1 cellular context compared by ENCODE assay signal in the genomic region with DNA sequence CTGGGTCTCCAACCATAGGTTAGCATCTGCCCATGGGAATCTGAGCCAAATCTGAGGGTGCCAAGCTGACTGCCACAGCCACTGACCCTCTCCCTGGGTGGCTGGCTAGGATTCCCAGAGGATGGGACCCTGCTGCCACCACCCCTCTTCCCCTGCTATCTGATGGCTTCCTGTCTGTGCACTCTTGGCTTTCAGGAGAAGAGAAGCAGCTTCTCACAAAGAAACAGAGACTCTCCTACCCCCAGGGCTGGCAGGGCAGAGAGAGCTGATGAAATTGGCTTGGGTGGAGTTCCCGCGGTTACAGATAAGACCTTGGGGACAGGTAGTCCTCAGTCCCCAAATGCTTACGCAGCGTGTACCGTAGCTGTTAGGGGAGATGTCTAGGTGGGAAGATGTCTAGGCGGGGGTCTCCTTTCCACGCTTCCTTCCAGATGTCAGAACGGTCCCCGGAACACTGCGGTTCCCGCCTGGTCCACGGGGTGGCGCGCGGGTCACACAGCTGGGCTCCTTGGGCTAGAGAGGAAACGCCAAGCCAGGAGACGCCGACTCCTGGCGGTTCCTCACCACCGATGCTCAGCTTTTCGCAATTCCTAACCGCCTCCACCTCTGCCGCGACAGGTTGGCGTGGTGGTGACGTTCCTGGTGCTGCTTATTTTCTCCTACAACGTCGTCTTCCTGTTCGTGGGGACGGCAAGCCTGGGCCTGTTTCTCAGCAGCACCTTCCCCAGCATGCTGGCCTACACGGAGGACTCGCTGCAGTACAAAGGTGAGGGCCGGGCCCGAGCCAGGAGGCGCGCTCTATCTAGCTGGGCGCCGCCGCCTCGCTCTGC.
TF ChIP-seq lines count a peak whose summit lies in the region.

No MANE protein-coding gene starts in this region.

TF ChIP-seq in HepG2, 621 proteins besides CTCF, POLR2A, EP300 and RAD21 (continued from another document and continues in another):
- TF ChIP-seq, protein P1, sequence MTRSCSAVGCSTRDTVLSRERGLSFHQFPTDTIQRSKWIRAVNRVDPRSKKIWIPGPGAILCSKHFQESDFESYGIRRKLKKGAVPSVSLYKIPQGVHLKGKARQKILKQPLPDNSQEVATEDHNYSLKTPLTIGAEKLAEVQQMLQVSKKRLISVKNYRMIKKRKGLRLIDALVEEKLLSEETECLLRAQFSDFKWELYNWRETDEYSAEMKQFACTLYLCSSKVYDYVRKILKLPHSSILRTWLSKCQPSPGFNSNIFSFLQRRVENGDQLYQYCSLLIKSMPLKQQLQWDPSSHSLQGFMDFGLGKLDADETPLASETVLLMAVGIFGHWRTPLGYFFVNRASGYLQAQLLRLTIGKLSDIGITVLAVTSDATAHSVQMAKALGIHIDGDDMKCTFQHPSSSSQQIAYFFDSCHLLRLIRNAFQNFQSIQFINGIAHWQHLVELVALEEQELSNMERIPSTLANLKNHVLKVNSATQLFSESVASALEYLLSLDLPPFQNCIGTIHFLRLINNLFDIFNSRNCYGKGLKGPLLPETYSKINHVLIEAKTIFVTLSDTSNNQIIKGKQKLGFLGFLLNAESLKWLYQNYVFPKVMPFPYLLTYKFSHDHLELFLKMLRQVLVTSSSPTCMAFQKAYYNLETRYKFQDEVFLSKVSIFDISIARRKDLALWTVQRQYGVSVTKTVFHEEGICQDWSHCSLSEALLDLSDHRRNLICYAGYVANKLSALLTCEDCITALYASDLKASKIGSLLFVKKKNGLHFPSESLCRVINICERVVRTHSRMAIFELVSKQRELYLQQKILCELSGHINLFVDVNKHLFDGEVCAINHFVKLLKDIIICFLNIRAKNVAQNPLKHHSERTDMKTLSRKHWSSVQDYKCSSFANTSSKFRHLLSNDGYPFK (CRISPR knock-in tag; IDR thresholded peaks at IDR 0.05; ENCODE audit: borderline replicate concordance): peak; percentile 65; the same call in 1 of the 2 replicates
- no peak for TF ChIP-seq JARID2 (CRISPR knock-in tag; IDR thresholded peaks at IDR 0.05; ENCODE audit: insufficient replicate concordance)
- TF ChIP-seq SIN3A (IDR thresholded peaks at IDR 0.05; ENCODE audit: borderline replicate concordance, low read depth, low read length): 0 out of 2 replicates have a peak, but pooled peaks have one; percentile 58
- TF ChIP-seq BCL6 (CRISPR knock-in tag; IDR thresholded peaks at IDR 0.05): peak; percentile 58; the same call in 1 of the 2 replicates
- no peak for TF ChIP-seq MEIS1 (CRISPR knock-in tag; IDR thresholded peaks at IDR 0.05; ENCODE audit: borderline replicate concordance)
- TF ChIP-seq ZNF773 (CRISPR knock-in tag; IDR thresholded peaks at IDR 0.05; ENCODE audit: borderline replicate concordance): peak; percentile 70; the same call in 1 of the 2 replicates
- TF ChIP-seq KMT2A (CRISPR knock-in tag; IDR thresholded peaks at IDR 0.05): peak; percentile 66
- TF ChIP-seq, protein P2, sequence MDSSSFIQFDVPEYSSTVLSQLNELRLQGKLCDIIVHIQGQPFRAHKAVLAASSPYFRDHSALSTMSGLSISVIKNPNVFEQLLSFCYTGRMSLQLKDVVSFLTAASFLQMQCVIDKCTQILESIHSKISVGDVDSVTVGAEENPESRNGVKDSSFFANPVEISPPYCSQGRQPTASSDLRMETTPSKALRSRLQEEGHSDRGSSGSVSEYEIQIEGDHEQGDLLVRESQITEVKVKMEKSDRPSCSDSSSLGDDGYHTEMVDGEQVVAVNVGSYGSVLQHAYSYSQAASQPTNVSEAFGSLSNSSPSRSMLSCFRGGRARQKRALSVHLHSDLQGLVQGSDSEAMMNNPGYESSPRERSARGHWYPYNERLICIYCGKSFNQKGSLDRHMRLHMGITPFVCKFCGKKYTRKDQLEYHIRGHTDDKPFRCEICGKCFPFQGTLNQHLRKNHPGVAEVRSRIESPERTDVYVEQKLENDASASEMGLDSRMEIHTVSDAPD (CRISPR knock-in tag; IDR thresholded peaks at IDR 0.05): 0 out of 2 replicates have a peak, but pooled peaks have one; percentile 66
- TF ChIP-seq, protein P3, sequence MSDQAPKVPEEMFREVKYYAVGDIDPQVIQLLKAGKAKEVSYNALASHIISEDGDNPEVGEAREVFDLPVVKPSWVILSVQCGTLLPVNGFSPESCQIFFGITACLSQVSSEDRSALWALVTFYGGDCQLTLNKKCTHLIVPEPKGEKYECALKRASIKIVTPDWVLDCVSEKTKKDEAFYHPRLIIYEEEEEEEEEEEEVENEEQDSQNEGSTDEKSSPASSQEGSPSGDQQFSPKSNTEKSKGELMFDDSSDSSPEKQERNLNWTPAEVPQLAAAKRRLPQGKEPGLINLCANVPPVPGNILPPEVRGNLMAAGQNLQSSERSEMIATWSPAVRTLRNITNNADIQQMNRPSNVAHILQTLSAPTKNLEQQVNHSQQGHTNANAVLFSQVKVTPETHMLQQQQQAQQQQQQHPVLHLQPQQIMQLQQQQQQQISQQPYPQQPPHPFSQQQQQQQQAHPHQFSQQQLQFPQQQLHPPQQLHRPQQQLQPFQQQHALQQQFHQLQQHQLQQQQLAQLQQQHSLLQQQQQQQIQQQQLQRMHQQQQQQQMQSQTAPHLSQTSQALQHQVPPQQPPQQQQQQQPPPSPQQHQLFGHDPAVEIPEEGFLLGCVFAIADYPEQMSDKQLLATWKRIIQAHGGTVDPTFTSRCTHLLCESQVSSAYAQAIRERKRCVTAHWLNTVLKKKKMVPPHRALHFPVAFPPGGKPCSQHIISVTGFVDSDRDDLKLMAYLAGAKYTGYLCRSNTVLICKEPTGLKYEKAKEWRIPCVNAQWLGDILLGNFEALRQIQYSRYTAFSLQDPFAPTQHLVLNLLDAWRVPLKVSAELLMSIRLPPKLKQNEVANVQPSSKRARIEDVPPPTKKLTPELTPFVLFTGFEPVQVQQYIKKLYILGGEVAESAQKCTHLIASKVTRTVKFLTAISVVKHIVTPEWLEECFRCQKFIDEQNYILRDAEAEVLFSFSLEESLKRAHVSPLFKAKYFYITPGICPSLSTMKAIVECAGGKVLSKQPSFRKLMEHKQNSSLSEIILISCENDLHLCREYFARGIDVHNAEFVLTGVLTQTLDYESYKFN (CRISPR knock-in tag; conservative IDR thresholded peaks at IDR 0.05): peak; percentile 36; the same call in 1 of the 2 replicates
- TF ChIP-seq, protein P4, sequence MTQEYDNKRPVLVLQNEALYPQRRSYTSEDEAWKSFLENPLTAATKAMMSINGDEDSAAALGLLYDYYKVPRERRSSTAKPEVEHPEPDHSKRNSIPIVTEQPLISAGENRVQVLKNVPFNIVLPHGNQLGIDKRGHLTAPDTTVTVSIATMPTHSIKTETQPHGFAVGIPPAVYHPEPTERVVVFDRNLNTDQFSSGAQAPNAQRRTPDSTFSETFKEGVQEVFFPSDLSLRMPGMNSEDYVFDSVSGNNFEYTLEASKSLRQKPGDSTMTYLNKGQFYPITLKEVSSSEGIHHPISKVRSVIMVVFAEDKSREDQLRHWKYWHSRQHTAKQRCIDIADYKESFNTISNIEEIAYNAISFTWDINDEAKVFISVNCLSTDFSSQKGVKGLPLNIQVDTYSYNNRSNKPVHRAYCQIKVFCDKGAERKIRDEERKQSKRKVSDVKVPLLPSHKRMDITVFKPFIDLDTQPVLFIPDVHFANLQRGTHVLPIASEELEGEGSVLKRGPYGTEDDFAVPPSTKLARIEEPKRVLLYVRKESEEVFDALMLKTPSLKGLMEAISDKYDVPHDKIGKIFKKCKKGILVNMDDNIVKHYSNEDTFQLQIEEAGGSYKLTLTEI (CRISPR knock-in tag; conservative IDR thresholded peaks at IDR 0.05): no peak
- TF ChIP-seq NFE2L2 (IDR thresholded peaks at IDR 0.05; ENCODE audit: low read length): no peak
- TF ChIP-seq, protein P5, sequence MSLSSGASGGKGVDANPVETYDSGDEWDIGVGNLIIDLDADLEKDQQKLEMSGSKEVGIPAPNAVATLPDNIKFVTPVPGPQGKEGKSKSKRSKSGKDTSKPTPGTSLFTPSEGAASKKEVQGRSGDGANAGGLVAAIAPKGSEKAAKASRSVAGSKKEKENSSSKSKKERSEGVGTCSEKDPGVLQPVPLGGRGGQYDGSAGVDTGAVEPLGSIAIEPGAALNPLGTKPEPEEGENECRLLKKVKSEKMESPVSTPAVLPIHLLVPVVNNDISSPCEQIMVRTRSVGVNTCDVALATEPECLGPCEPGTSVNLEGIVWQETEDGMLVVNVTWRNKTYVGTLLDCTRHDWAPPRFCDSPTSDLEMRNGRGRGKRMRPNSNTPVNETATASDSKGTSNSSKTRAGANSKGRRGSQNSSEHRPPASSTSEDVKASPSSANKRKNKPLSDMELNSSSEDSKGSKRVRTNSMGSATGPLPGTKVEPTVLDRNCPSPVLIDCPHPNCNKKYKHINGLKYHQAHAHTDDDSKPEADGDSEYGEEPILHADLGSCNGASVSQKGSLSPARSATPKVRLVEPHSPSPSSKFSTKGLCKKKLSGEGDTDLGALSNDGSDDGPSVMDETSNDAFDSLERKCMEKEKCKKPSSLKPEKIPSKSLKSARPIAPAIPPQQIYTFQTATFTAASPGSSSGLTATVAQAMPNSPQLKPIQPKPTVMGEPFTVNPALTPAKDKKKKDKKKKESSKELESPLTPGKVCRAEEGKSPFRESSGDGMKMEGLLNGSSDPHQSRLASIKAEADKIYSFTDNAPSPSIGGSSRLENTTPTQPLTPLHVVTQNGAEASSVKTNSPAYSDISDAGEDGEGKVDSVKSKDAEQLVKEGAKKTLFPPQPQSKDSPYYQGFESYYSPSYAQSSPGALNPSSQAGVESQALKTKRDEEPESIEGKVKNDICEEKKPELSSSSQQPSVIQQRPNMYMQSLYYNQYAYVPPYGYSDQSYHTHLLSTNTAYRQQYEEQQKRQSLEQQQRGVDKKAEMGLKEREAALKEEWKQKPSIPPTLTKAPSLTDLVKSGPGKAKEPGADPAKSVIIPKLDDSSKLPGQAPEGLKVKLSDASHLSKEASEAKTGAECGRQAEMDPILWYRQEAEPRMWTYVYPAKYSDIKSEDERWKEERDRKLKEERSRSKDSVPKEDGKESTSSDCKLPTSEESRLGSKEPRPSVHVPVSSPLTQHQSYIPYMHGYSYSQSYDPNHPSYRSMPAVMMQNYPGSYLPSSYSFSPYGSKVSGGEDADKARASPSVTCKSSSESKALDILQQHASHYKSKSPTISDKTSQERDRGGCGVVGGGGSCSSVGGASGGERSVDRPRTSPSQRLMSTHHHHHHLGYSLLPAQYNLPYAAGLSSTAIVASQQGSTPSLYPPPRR (CRISPR knock-in tag; IDR thresholded peaks at IDR 0.05; ENCODE audit: borderline replicate concordance): peak; percentile 41; the same call in 1 of the 2 replicates
- peak; percentile 61 for TF ChIP-seq TEAD3 (CRISPR knock-in tag; optimal IDR thresholded peaks at IDR 0.05; ENCODE audit: borderline replicate concordance)
- no peak for TF ChIP-seq MTA3 (CRISPR knock-in tag; IDR thresholded peaks at IDR 0.05)
- no peak for TF ChIP-seq ZNF143 (CRISPR knock-in tag; IDR thresholded peaks at IDR 0.05)
- peak; percentile 55; the same call in 1 of the 2 replicates for TF ChIP-seq HOXA5 (CRISPR knock-in tag; IDR thresholded peaks at IDR 0.05)
- TF ChIP-seq, protein P6, sequence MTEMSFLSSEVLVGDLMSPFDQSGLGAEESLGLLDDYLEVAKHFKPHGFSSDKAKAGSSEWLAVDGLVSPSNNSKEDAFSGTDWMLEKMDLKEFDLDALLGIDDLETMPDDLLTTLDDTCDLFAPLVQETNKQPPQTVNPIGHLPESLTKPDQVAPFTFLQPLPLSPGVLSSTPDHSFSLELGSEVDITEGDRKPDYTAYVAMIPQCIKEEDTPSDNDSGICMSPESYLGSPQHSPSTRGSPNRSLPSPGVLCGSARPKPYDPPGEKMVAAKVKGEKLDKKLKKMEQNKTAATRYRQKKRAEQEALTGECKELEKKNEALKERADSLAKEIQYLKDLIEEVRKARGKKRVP (CRISPR knock-in tag; IDR thresholded peaks at IDR 0.05): no peak
- no peak for TF ChIP-seq FOXP1 (IDR thresholded peaks at IDR 0.05)
- TF ChIP-seq FOXP1 (CRISPR knock-in tag; IDR thresholded peaks at IDR 0.05): no peak
- TF ChIP-seq YEATS2 (CRISPR knock-in tag; IDR thresholded peaks at IDR 0.05; ENCODE audit: borderline replicate concordance): no peak
- TF ChIP-seq POLR2G (IDR thresholded peaks at IDR 0.05; ENCODE audit: low read depth, low read length): peak; percentile 59
- TF ChIP-seq SP2 (CRISPR knock-in tag; IDR thresholded peaks at IDR 0.05): no peak
- TF ChIP-seq GATA4 (IDR thresholded peaks at IDR 0.05; ENCODE audit: borderline replicate concordance, low read depth): no peak
- no peak for TF ChIP-seq GLI4 (CRISPR knock-in tag; IDR thresholded peaks at IDR 0.05; ENCODE audit: borderline replicate concordance)
- TF ChIP-seq, protein P7, sequence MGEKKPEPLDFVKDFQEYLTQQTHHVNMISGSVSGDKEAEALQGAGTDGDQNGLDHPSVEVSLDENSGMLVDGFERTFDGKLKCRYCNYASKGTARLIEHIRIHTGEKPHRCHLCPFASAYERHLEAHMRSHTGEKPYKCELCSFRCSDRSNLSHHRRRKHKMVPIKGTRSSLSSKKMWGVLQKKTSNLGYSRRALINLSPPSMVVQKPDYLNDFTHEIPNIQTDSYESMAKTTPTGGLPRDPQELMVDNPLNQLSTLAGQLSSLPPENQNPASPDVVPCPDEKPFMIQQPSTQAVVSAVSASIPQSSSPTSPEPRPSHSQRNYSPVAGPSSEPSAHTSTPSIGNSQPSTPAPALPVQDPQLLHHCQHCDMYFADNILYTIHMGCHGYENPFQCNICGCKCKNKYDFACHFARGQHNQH (CRISPR knock-in tag; IDR thresholded peaks at IDR 0.05): peak; percentile 25; the same call in 1 of the 2 replicates
- no peak for TF ChIP-seq ZNF782 (CRISPR knock-in tag; IDR thresholded peaks at IDR 0.05; ENCODE audit: borderline replicate concordance)
- TF ChIP-seq, protein P8, sequence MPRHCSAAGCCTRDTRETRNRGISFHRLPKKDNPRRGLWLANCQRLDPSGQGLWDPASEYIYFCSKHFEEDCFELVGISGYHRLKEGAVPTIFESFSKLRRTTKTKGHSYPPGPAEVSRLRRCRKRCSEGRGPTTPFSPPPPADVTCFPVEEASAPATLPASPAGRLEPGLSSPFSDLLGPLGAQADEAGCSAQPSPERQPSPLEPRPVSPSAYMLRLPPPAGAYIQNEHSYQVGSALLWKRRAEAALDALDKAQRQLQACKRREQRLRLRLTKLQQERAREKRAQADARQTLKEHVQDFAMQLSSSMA (CRISPR knock-in tag; IDR thresholded peaks at IDR 0.05): 0 out of 2 replicates have a peak, but pooled peaks have one; percentile 42
- peak; percentile 55; the same call in 1 of the 2 replicates for TF ChIP-seq ZBTB7B (CRISPR knock-in tag; IDR thresholded peaks at IDR 0.05)
- TF ChIP-seq, protein P9, sequence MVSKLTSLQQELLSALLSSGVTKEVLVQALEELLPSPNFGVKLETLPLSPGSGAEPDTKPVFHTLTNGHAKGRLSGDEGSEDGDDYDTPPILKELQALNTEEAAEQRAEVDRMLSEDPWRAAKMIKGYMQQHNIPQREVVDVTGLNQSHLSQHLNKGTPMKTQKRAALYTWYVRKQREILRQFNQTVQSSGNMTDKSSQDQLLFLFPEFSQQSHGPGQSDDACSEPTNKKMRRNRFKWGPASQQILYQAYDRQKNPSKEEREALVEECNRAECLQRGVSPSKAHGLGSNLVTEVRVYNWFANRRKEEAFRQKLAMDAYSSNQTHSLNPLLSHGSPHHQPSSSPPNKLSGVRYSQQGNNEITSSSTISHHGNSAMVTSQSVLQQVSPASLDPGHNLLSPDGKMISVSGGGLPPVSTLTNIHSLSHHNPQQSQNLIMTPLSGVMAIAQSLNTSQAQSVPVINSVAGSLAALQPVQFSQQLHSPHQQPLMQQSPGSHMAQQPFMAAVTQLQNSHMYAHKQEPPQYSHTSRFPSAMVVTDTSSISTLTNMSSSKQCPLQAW (CRISPR knock-in tag; IDR thresholded peaks at IDR 0.05): peak; percentile 78
- TF ChIP-seq, protein P10, sequence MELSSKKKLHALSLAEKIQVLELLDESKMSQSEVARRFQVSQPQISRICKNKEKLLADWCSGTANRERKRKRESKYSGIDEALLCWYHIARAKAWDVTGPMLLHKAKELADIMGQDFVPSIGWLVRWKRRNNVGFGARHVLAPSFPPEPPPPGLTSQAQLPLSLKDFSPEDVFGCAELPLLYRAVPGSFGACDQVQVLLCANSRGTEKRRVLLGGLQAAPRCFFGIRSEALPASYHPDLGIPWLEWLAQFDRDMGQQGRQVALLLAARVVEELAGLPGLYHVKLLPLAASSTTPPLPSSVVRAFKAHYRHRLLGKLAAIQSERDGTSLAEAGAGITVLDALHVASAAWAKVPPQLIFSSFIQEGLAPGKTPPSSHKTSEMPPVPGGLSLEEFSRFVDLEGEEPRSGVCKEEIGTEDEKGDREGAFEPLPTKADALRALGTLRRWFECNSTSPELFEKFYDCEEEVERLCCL (CRISPR knock-in tag; IDR thresholded peaks at IDR 0.05; ENCODE audit: borderline replicate concordance): no peak
